In the genomic region with DNA sequence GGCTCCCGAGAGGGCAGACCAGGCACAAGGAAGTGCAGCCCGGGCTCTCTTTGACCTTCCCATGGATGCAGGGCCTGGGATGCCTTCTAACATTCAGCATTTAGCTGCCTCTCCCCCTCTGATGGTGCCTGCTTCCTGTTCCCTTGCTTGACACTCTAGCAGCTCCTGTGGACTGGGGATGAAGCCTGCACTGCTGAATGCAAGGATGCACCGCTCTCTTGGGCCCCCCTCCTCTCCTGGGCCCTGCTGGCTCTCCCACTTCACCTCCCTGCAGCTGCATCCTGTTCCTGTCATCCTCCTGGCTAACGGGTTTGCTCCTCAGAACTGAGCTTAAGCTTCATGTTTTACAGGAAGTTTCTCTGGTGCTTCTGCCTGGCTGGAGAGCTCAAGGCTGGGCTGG, we compare ENCODE assay signal across 22 cellular contexts.
"Had no signal": no experiment of that assay in that cellular context is flagged by ENCODE, and none has a peak within 500 bp of the region (broad histone marks: within the 10 kb centered on the region; RNA-seq: fewer than 3 reads in every experiment).

No MANE protein-coding gene starts in this region.

- H3K27me3 Mint-ChIP-seq: activated CD4-positive, alpha-beta T cell treated with anti-CD3 and anti-CD28 coated beads, Interleukin-2, amount 10 ng/mL, durations not matched to agents 7 days and 5 days; naive B cell had no signal

- H3K4me3 Mint-ChIP-seq: activated CD4-positive, alpha-beta T cell treated with anti-CD3 and anti-CD28 coated beads, Interleukin-2, amount 10 ng/mL, durations not matched to agents 7 days and 5 days; activated naive CD4-positive, alpha-beta T cell treated with anti-CD3 and anti-CD28 coated beads for 36 hours; activated naive CD8-positive, alpha-beta T cell treated with anti-CD3 and anti-CD28 coated beads, Interleukin-2, amount 50 U/mL, for 24 hours; activated T-helper 17 cell treated with anti-CD3 and anti-CD28 coated beads, Interleukin-2, amount 50 U/mL, for 72 hours; naive B cell; T-helper 2 cell treated with Interferon-gamma antibody and Interleukin-4, amounts not matched to agents 5 μg/mL and 100 μg/mL, for 36 hours had no signal

- ATAC-seq: activated naive CD8-positive, alpha-beta T cell treated with anti-CD3 and anti-CD28 coated beads, Interleukin-2, amount 50 U/mL, for 24 hours; activated T-helper 17 cell treated with anti-CD3 and anti-CD28 coated beads, Interleukin-2, amount 50 U/mL, for 72 hours; heart left ventricle; left cardiac atrium had no signal

- DNase-seq: activated CD4-positive, alpha-beta T cell treated with anti-CD3 and anti-CD28 coated beads, Interleukin-2, amount 10 ng/mL, durations not matched to agents 7 days and 5 days; activated CD8-positive, alpha-beta memory T cell treated with anti-CD3 and anti-CD28 coated beads for 24 hours; activated naive CD4-positive, alpha-beta T cell treated with anti-CD3 and anti-CD28 coated beads for 36 hours; activated naive CD8-positive, alpha-beta T cell treated with anti-CD3 and anti-CD28 coated beads, Interleukin-2, amount 50 U/mL, for 24 hours; activated T-cell treated with anti-CD3 and anti-CD28 coated beads for 4 hours; aorta; effector memory CD4-positive, alpha-beta T cell; left cardiac atrium; naive B cell; occipital lobe; stimulated activated CD4-positive, alpha-beta T cell treated with anti-CD3 and anti-CD28 coated beads, Interleukin-4, amount 100 ng/mL, for 4 hours; stimulated activated CD8-positive, alpha-beta memory T cell treated with anti-CD3 and anti-CD28 coated beads, Interleukin-4, amount 100 ng/mL, for 48 hours; stimulated activated naive CD4-positive, alpha-beta T cell treated with Interleukin-2 at 50 U/mL for 16 hours; substantia nigra; uterus had no signal

- H3K4me3 ChIP-seq: heart left ventricle, right atrium auricular region, skin epidermis, tibial nerve, uterus had no signal

- H3K27me3 ChIP-seq: right atrium auricular region, tibial nerve, uterus had no signal

- H3K9me3 ChIP-seq: heart left ventricle, right atrium auricular region, tibial nerve, uterus had no signal

- H3K27ac Mint-ChIP-seq: activated CD4-positive, alpha-beta T cell treated with anti-CD3 and anti-CD28 coated beads, Interleukin-2, amount 10 ng/mL, durations not matched to agents 7 days and 5 days; activated naive CD4-positive, alpha-beta T cell treated with anti-CD3 and anti-CD28 coated beads for 36 hours; activated naive CD8-positive, alpha-beta T cell treated with anti-CD3 and anti-CD28 coated beads, Interleukin-2, amount 50 U/mL, for 24 hours; activated T-helper 17 cell treated with anti-CD3 and anti-CD28 coated beads, Interleukin-2, amount 50 U/mL, for 72 hours; progenitor cell of endocrine pancreas; T-helper 2 cell treated with Interferon-gamma antibody and Interleukin-4, amounts not matched to agents 5 μg/mL and 100 μg/mL, for 36 hours had no signal

- H3K36me3 ChIP-seq: heart left ventricle, right atrium auricular region, tibial nerve, uterus had no signal

- H3K4me1 ChIP-seq: heart left ventricle, right atrium auricular region, tibial nerve, uterus had no signal

- H3K4me1 Mint-ChIP-seq: activated CD4-positive, alpha-beta T cell treated with anti-CD3 and anti-CD28 coated beads, Interleukin-2, amount 10 ng/mL, durations not matched to agents 7 days and 5 days; activated naive CD8-positive, alpha-beta T cell treated with anti-CD3 and anti-CD28 coated beads, Interleukin-2, amount 50 U/mL, for 24 hours; activated T-helper 17 cell treated with anti-CD3 and anti-CD28 coated beads, Interleukin-2, amount 50 U/mL, for 72 hours; naive B cell had no signal

- H3K9me3 Mint-ChIP-seq: activated CD4-positive, alpha-beta T cell treated with anti-CD3 and anti-CD28 coated beads, Interleukin-2, amount 10 ng/mL, durations not matched to agents 7 days and 5 days; activated naive CD4-positive, alpha-beta T cell treated with anti-CD3 and anti-CD28 coated beads for 36 hours; activated naive CD8-positive, alpha-beta T cell treated with anti-CD3 and anti-CD28 coated beads, Interleukin-2, amount 50 U/mL, for 24 hours; activated T-helper 17 cell treated with anti-CD3 and anti-CD28 coated beads, Interleukin-2, amount 50 U/mL, for 72 hours; T-helper 2 cell treated with Interferon-gamma antibody and Interleukin-4, amounts not matched to agents 5 μg/mL and 100 μg/mL, for 36 hours had no signal
